Comparison of ENCODE assay signal across 22 cellular contexts in genomic region chr17:43745541-43745940, GRCh38. TPM values are rescaled to one million over a fixed set of nuclear protein-coding genes. Genes with fewer than 3 reads are reported as not detected.
A peak's percentile ranks its signal among the peaks of the same experiment; 100 is the strongest.
DNase-seq lines count a peak whose midpoint lies in the region; ATAC-seq and TF ChIP-seq lines count a peak whose summit lies in the region.
"Had no signal": no experiment of that assay in that cellular context is flagged by ENCODE, and none has a peak within 500 bp of the region (broad histone marks: within the 10 kb centered on the region; RNA-seq: fewer than 3 reads in every experiment).

No MANE protein-coding gene starts in this region.

- intact Hi-C loops in left ventricle myocardium inferior (cut with micrococcal nuclease) (no loop called here), upper lobe of right lung (cut with DNase I) (no loop called here)

- DNase-seq in left ventricle myocardium inferior (no peak), right atrium auricular region (ENCODE audit: low spot score) (no peak), NCI-H524 treated with DMSO at 0.1 percent for 48 hours (lab: John Stamatoyannopoulos, UW) (peak; percentile 39), iPS-NIHi11 (ENCODE audit: low spot score) (peak; percentile 63), upper lobe of right lung (no peak), T-helper 2 cell (no peak), superior temporal gyrus (ENCODE audit: extremely low spot score) (no peak)
- no peak for DNase-seq in activated naive CD4-positive, alpha-beta T cell treated with anti-CD3 and anti-CD28 coated beads, Interleukin-2, amount 50 U/mL, for 16 hours
- DNase-seq: activated CD8-positive, alpha-beta T cell treated with anti-CD3 and anti-CD28 coated beads for 36 hours; activated T-cell treated with anti-CD3 and anti-CD28 coated beads, Interleukin-2, amount 50 U/mL, for 48 hours; CD8-positive, alpha-beta memory T cell; gastrocnemius medialis; MG63; naive thymus-derived CD4-positive, alpha-beta T cell; NCI-H526; PC-3; posterior cingulate gyrus; stimulated activated naive B cell treated with anti-CD40 and anti-IgM and Interleukin-4, amounts not matched to agents 10 μg/mL and 1 μg/mL and 100 μg/mL, for 72 hours had no signal

- H3K27ac ChIP-seq in left ventricle myocardium inferior (replicated peaks) (peak overlapping the region; percentile 21), right atrium auricular region (no peak overlapping the region), upper lobe of right lung (peak overlapping the region; percentile 12)
- H3K27ac ChIP-seq: gastrocnemius medialis, VCaP had no signal

- H3K4me3 ChIP-seq in left ventricle myocardium inferior, result no peak overlapping the region
- no peak overlapping the region for H3K4me3 ChIP-seq in right atrium auricular region
- no peak overlapping the region for H3K4me3 ChIP-seq in upper lobe of right lung
- H3K4me3 ChIP-seq: gastrocnemius medialis, MG63 had no signal

- H3K4me1 ChIP-seq in left ventricle myocardium inferior (peaks cover 13% of the 10 kb centered on the region), right atrium auricular region (peaks cover 0 to 16% of the 10 kb centered on the region in 2 donors), upper lobe of right lung (no peaks in the 10 kb centered on the region)
- H3K4me1 ChIP-seq: gastrocnemius medialis had no signal

- no peak for ATAC-seq in upper lobe of right lung
- ATAC-seq: activated CD8-positive, alpha-beta T cell treated with anti-CD3 and anti-CD28 coated beads for 36 hours; gastrocnemius medialis; naive thymus-derived CD4-positive, alpha-beta T cell; PC-3; stimulated activated naive B cell treated with anti-CD40 and anti-IgM and Interleukin-4, amounts not matched to agents 10 μg/mL and 1 μg/mL and 100 μg/mL, for 72 hours had no signal

- TF ChIP-seq CTCF in left ventricle myocardium inferior (IDR thresholded peaks at IDR 0.05; ENCODE audit: borderline replicate concordance) (no peak), right atrium auricular region (IDR thresholded peaks at IDR 0.05) (no peak), upper lobe of right lung (IDR thresholded peaks at IDR 0.05) (no peak)

- H3K36me3 ChIP-seq in left ventricle myocardium inferior (no peaks in the 10 kb centered on the region), right atrium auricular region (no peaks in the 10 kb centered on the region), upper lobe of right lung (no peaks in the 10 kb centered on the region)
- H3K36me3 ChIP-seq: gastrocnemius medialis, MG63 had no signal

- H3K27me3 ChIP-seq in left ventricle myocardium inferior (ENCODE audit: low read depth), result no peaks in the 10 kb centered on the region
- no peaks in the 10 kb centered on the region for H3K27me3 ChIP-seq in right atrium auricular region
- peaks cover 12% of the 10 kb centered on the region for H3K27me3 ChIP-seq in upper lobe of right lung
- H3K27me3 ChIP-seq: gastrocnemius medialis, MG63 had no signal

- no peaks in the 10 kb centered on the region for H3K9me3 ChIP-seq in left ventricle myocardium inferior (replicated peaks)
- no peaks in the 10 kb centered on the region for H3K9me3 ChIP-seq in right atrium auricular region
- no peaks in the 10 kb centered on the region for H3K9me3 ChIP-seq in upper lobe of right lung
- H3K9me3 ChIP-seq: gastrocnemius medialis, MG63 had no signal

RNA-seq across cellular contexts. Expression of gene SOST, which starts 13.1 kb away (rescaled TPM):
- total RNA-seq in left ventricle myocardium inferior (0.14 TPM), right atrium auricular region (not detected), upper lobe of right lung (not detected)
- total RNA-seq: activated CD8-positive, alpha-beta T cell treated with anti-CD3 and anti-CD28 coated beads for 36 hours; CD8-positive, alpha-beta memory T cell; epithelial cell of proximal tubule; gastrocnemius medialis; lung microvascular endothelial cell; naive thymus-derived CD4-positive, alpha-beta T cell; PC-3 had no signal

RNA-seq across cellular contexts. Expression of gene DUSP3, which starts 33.2 kb away (rescaled TPM):
- total RNA-seq in left ventricle myocardium inferior, result 293 TPM
- 100 to 1,000 TPM; 151 to 175 TPM for total RNA-seq in right atrium auricular region
- 100.0 TPM for total RNA-seq in upper lobe of right lung

RNA-seq across cellular contexts. Expression of gene CFAP97D1, which starts 34.7 kb away (rescaled TPM):
- 0.05 TPM for total RNA-seq in left ventricle myocardium inferior
- not detected for total RNA-seq in right atrium auricular region
- not detected for total RNA-seq in upper lobe of right lung
- total RNA-seq: CD8-positive, alpha-beta memory T cell; epithelial cell of proximal tubule; gastrocnemius medialis; lung microvascular endothelial cell; naive thymus-derived CD4-positive, alpha-beta T cell; urinary bladder had no signal

Comparison
In these comparisons a context has a peak if more than half of its experiments do, and no peak if none do; other contexts are left out.
1. H3K27ac ChIP-seq: peak in left ventricle myocardium inferior (single experiment) and upper lobe of right lung (single experiment); none in right atrium auricular region (0 of 2).
2. DNase-seq: peak in NCI-H524 treated with DMSO at 0.1 percent for 48 hours (single experiment) and iPS-NIHi11 (single experiment); none in left ventricle myocardium inferior (single experiment), right atrium auricular region (single experiment), upper lobe of right lung (single experiment), activated naive CD4-positive, alpha-beta T cell treated with anti-CD3 and anti-CD28 coated beads, Interleukin-2, amount 50 U/mL, for 16 hours (single experiment), T-helper 2 cell (0 of 5) and superior temporal gyrus (single experiment).